In genomic region chr1:16180291-16180824, GRCh38 we compare ENCODE assay signal across 20 cellular contexts. TPM values are rescaled to one million over a fixed set of nuclear protein-coding genes. Genes with fewer than 3 reads are reported as not detected.
DNase-seq lines count a peak whose midpoint lies in the region; ATAC-seq and TF ChIP-seq lines count a peak whose summit lies in the region.
"Had no signal": no experiment of that assay in that cellular context is flagged by ENCODE, and none has a peak within 500 bp of the region (broad histone marks: within the 10 kb centered on the region; RNA-seq: fewer than 3 reads in every experiment).

No MANE protein-coding gene starts in this region.

- WGBS in endodermal cell (ENCODE audit: insufficient coverage in 1 of 2, insufficient read length in 1 of 2), 2 experiments = 89 to 97% methylated on average over 4 to 13 of the region's 13 CpGs

- H3K36me3 ChIP-seq in RWPE2 (ENCODE audit: low read depth) = no peaks in the 10 kb centered on the region
- no peaks in the 10 kb centered on the region for H3K36me3 ChIP-seq in skeletal muscle satellite cell (ENCODE audit: insufficient read depth, low read length)
- no peaks in the 10 kb centered on the region for H3K36me3 ChIP-seq in endodermal cell (ENCODE audit: control insufficient read depth, insufficient read depth, low read length)

- TF ChIP-seq CTCF in RWPE2 (IDR thresholded peaks at IDR 0.05; ENCODE audit: poor library complexity, severe bottlenecking) = no peak
- no peak for TF ChIP-seq CTCF in endodermal cell (conservative IDR thresholded peaks at IDR 0.05)

- no peaks in the 10 kb centered on the region for H3K9me3 ChIP-seq in RWPE2 (ENCODE audit: severe bottlenecking)
- no peaks in the 10 kb centered on the region for H3K9me3 ChIP-seq in skeletal muscle satellite cell (replicated peaks; ENCODE audit: low read length)
- no peaks in the 10 kb centered on the region for H3K9me3 ChIP-seq in endodermal cell (ENCODE audit: control insufficient read depth, low read length)

- no peaks in the 10 kb centered on the region for H3K9me3 Mint-ChIP-seq in endodermal cell
- H3K9me3 Mint-ChIP-seq: activated B cell treated with CpG ODN at 0.5 μM for 24 hours; CD4-positive, alpha-beta T cell; memory B cell; stimulated activated effector memory CD8-positive, alpha-beta T cell treated with anti-CD3 and anti-CD28 coated beads, Interleukin-12 subunit alpha, Interleukin-12 subunit beta, amount 100 ng/mL, for 72 hours had no signal

- H3K4me1 ChIP-seq in RWPE2 (ENCODE audit: insufficient read depth, poor library complexity, severe bottlenecking) = peaks cover 65% of the 10 kb centered on the region
- H3K4me1 ChIP-seq in skeletal muscle satellite cell (ENCODE audit: control insufficient read depth, insufficient read depth, low read length) = peaks cover 64% of the 10 kb centered on the region
- H3K4me1 ChIP-seq in endodermal cell (ENCODE audit: control insufficient read depth, insufficient read depth, low read length) = peaks cover 9% of the 10 kb centered on the region

- no peak for ATAC-seq in RWPE2 (ENCODE audit: low read depth)
- no peak for ATAC-seq in stimulated activated naive CD8-positive, alpha-beta T cell treated with anti-CD3 and anti-CD28 coated beads, Interleukin-15, Interleukin-2, amounts not matched to agents 100 U/mL and 50 U/mL, for 24 hours
- ATAC-seq: stimulated activated effector memory CD8-positive, alpha-beta T cell treated with anti-CD3 and anti-CD28 coated beads, Interleukin-12 subunit alpha, Interleukin-12 subunit beta, amount 100 ng/mL, for 72 hours had no signal

- no peaks in the 10 kb centered on the region for H3K36me3 Mint-ChIP-seq in endodermal cell (ENCODE audit: low read depth)
- H3K36me3 Mint-ChIP-seq: memory B cell; stimulated activated effector memory CD8-positive, alpha-beta T cell treated with anti-CD3 and anti-CD28 coated beads, Interleukin-12 subunit alpha, Interleukin-12 subunit beta, amount 100 ng/mL, for 72 hours had no signal

- H3K4me3 ChIP-seq in RWPE2 (ENCODE audit: severe bottlenecking) = no peak overlapping the region
- no peak overlapping the region for H3K4me3 ChIP-seq in skeletal muscle satellite cell (ENCODE audit: low read length)
- no peak overlapping the region for H3K4me3 ChIP-seq in endodermal cell (ENCODE audit: low read length)
- H3K4me3 ChIP-seq: SK-N-MC had no signal

- H3K4me1 Mint-ChIP-seq in endodermal cell = peaks cover 16% of the 10 kb centered on the region
- H3K4me1 Mint-ChIP-seq: activated B cell treated with CpG ODN at 0.5 μM for 24 hours; memory B cell; stimulated activated effector memory CD8-positive, alpha-beta T cell treated with anti-CD3 and anti-CD28 coated beads, Interleukin-12 subunit alpha, Interleukin-12 subunit beta, amount 100 ng/mL, for 72 hours had no signal

- no peak overlapping the region for H3K4me3 Mint-ChIP-seq in endodermal cell
- H3K4me3 Mint-ChIP-seq: activated B cell treated with CpG ODN at 0.5 μM for 24 hours; CD4-positive, alpha-beta T cell; memory B cell; stimulated activated effector memory CD8-positive, alpha-beta T cell treated with anti-CD3 and anti-CD28 coated beads, Interleukin-12 subunit alpha, Interleukin-12 subunit beta, amount 100 ng/mL, for 72 hours had no signal

- no peak overlapping the region for H3K4me2 ChIP-seq in skeletal muscle satellite cell (ENCODE audit: low read length)

- no peak overlapping the region for H3K27ac Mint-ChIP-seq in endodermal cell
- H3K27ac Mint-ChIP-seq: activated B cell treated with CpG ODN at 0.5 μM for 24 hours; CD4-positive, alpha-beta T cell; memory B cell; stimulated activated effector memory CD8-positive, alpha-beta T cell treated with anti-CD3 and anti-CD28 coated beads, Interleukin-12 subunit alpha, Interleukin-12 subunit beta, amount 100 ng/mL, for 72 hours had no signal

- H3K27me3 ChIP-seq in RWPE2 (ENCODE audit: insufficient read depth, poor library complexity, severe bottlenecking) = no peaks in the 10 kb centered on the region
- H3K27me3 ChIP-seq in skeletal muscle satellite cell (ENCODE audit: control insufficient read depth, insufficient read depth, low read length) = no peaks in the 10 kb centered on the region
- no peaks in the 10 kb centered on the region for H3K27me3 ChIP-seq in endodermal cell (ENCODE audit: control insufficient read depth, insufficient read depth, low read length, poor library complexity, severe bottlenecking)

- no peaks in the 10 kb centered on the region for H3K27me3 Mint-ChIP-seq in endodermal cell (ENCODE audit: insufficient read depth)
- H3K27me3 Mint-ChIP-seq: CD4-positive, alpha-beta T cell had no signal

- H3K27ac ChIP-seq in RWPE2 (ENCODE audit: poor library complexity, severe bottlenecking) = peak overlapping the region; percentile 98
- no peak overlapping the region for H3K27ac ChIP-seq in endodermal cell (ENCODE audit: low read depth, low read length)
- H3K27ac ChIP-seq: SK-N-MC had no signal

- H3K9ac ChIP-seq in skeletal muscle satellite cell (ENCODE audit: low read depth, low read length) = peak overlapping the region; percentile 82
- no peak overlapping the region for H3K9ac ChIP-seq in endodermal cell (ENCODE audit: extremely low read depth, low read length, poor library complexity, severe bottlenecking)

- DNase-seq in Daoy (ENCODE audit: low read depth) = peak; percentile 55
- DNase-seq in RWPE2 (ENCODE audit: low spot score) = no peak
- peak; percentile 34 for DNase-seq in fibroblast of peridontal ligament (ENCODE audit: extremely low read depth)
- DNase-seq in NCI-H510A treated with DMSO at 0.1 percent for 48 hours (lab: John Stamatoyannopoulos, UW) = no peak
- DNase-seq in endodermal cell = no peak
- no peak for DNase-seq in stimulated activated naive CD8-positive, alpha-beta T cell treated with anti-CD3 and anti-CD28 coated beads, Interleukin-15, Interleukin-2, amounts not matched to agents 100 U/mL and 50 U/mL, for 24 hours
- DNase-seq in NCI-H1436 (lab: John Stamatoyannopoulos, UW) = no peak
- DNase-seq: activated B cell treated with CpG ODN at 0.5 μM for 24 hours; amygdala; CD4-positive, alpha-beta T cell; effector CD4-positive, alpha-beta T cell; hypothalamus; KBM-7; NCI-H187; posterior cingulate gyrus; stimulated activated CD4-positive, alpha-beta T cell treated with anti-CD3 and anti-CD28 coated beads, Interleukin-2, amount 100 ng/mL, for 24 hours had no signal

RNA-seq across cellular contexts. Expression of gene EPHA2, which starts 24.5 kb away (rescaled TPM):
- total RNA-seq in Daoy (2014; rRNA removed; shearing (Covaris generic)) = 50.8 and 67.7 TPM in 2 replicates
- total RNA-seq in skeletal muscle satellite cell (2012; rRNA removed) = 8.3 and 8.4 TPM in 2 replicates
- 10 to 100 TPM; 56.5 to 64.3 TPM for total RNA-seq in endodermal cell
- 56.0 TPM for polyA plus RNA-seq in endodermal cell (2013, experiment 1 of 2)
- polyA plus RNA-seq in endodermal cell (2013, experiment 2 of 2) = 56.3 TPM
- total RNA-seq: activated B cell treated with CpG ODN at 0.5 μM for 24 hours had no signal

RNA-seq across cellular contexts. Expression of gene ARHGEF19, which starts 32.1 kb away (rescaled TPM):
- 2.4 and 4.2 TPM in 2 replicates for total RNA-seq in Daoy (2014; rRNA removed; shearing (Covaris generic))
- 4.6 and 4.8 TPM in 2 replicates for total RNA-seq in skeletal muscle satellite cell (2012; rRNA removed)
- total RNA-seq in endodermal cell = 10 to 100 TPM; 14.8 to 17.5 TPM
- polyA plus RNA-seq in endodermal cell (2013, experiment 1 of 2) = 10.2 TPM
- polyA plus RNA-seq in endodermal cell (2013, experiment 2 of 2) = 10.8 TPM

RNA-seq across cellular contexts. Expression of gene CPLANE2, which starts 56.6 kb away (rescaled TPM):
- total RNA-seq in Daoy (2014; rRNA removed; shearing (Covaris generic)) = 2.6 and 21.4 TPM in 2 replicates
- total RNA-seq in skeletal muscle satellite cell (2012; rRNA removed) = 7.6 and 10.9 TPM in 2 replicates
- total RNA-seq in endodermal cell = 10 to 100 TPM in 1 of 2 donors, 1 to 10 TPM in 1; 9.6 to 10.3 TPM
- polyA plus RNA-seq in endodermal cell (2013, experiment 1 of 2) = 7.5 TPM
- polyA plus RNA-seq in endodermal cell (2013, experiment 2 of 2) = 6.0 TPM

Comparison
In these comparisons a context has a peak if more than half of its experiments do, and no peak if none do; other contexts are left out.
1. DNase-seq: peak in Daoy (single experiment) and fibroblast of peridontal ligament (single experiment); none in RWPE2 (single experiment), NCI-H510A treated with DMSO at 0.1 percent for 48 hours (single experiment), endodermal cell (single experiment), stimulated activated naive CD8-positive, alpha-beta T cell treated with anti-CD3 and anti-CD28 coated beads, Interleukin-15, Interleukin-2, amounts not matched to agents 100 U/mL and 50 U/mL, for 24 hours (single experiment) and NCI-H1436 (single experiment).